In genomic region chr9:39014805-39015123, GRCh38 we compare ENCODE assay signal across 8 cellular contexts.
DNase-seq lines count a peak whose midpoint lies in the region; ATAC-seq, FAIRE-seq and TF ChIP-seq lines count a peak whose summit lies in the region.
"Not testable (repeated sequence)": the region's sequence is repeated elsewhere in the genome, so short reads cannot be mapped to it uniquely, and the experiment has no call there.

No MANE protein-coding gene starts in this region.

- not testable (repeated sequence) for H3K14ac ChIP-seq in trophoblast cell (ENCODE audit: low read length)

- H2BK5ac ChIP-seq in trophoblast cell (ENCODE audit: low read depth, low read length, poor library complexity) = not testable (repeated sequence)

- H3K4me3 Mint-ChIP-seq in activated T-helper 17 cell treated with anti-CD3 and anti-CD28 coated beads, Interleukin-2, amount 50 U/mL, for 72 hours = not testable (repeated sequence)

- not testable (repeated sequence) for H2AFZ ChIP-seq in HepG2 (ENCODE audit: low read length); trophoblast cell (ENCODE audit: insufficient read depth, low read length, poor library complexity)

- DNase-seq in A549 (ENCODE audit: low read depth in 1 of 2, low spot score in 1 of 2) (peak in 1 of 2 experiments; percentile 23), epithelial cell of esophagus (ENCODE audit: low read depth) (peak; percentile 15), trophoblast cell (peak; percentile 12 to 42)
- DNase-seq in foreskin keratinocyte; HepG2 (ENCODE audit: low spot score); mucosa of descending colon; upper lobe of left lung: not testable (repeated sequence)

- H3K27ac Mint-ChIP-seq in activated T-helper 17 cell treated with anti-CD3 and anti-CD28 coated beads, Interleukin-2, amount 50 U/mL, for 72 hours = not testable (repeated sequence)

- CTCF ChIA-PET in A549 (lab: Yijun Ruan, JAX); HepG2 (lab: Yijun Ruan, JAX; ENCODE audit: low intra/inter-chr PET ratio, low total read pairs): not testable (repeated sequence)

- H3K4me3 ChIP-seq in A549; epithelial cell of esophagus (ENCODE audit: low read length); HepG2 (replicated peaks in 1 of 3; ENCODE audit: insufficient read depth in 1 of 3, low read depth in 2 of 3, low read length in 3 of 3); mucosa of descending colon; trophoblast cell (ENCODE audit: low read depth, low read length); upper lobe of left lung: not testable (repeated sequence)

- H2BK120ac ChIP-seq in trophoblast cell (ENCODE audit: insufficient read depth, low read length, poor library complexity) = not testable (repeated sequence)

- not testable (repeated sequence) for H3K36me3 ChIP-seq in HepG2 (replicated peaks in 1 of 2; ENCODE audit: control insufficient read depth in 1 of 2, insufficient read depth in 2 of 2, low read length in 2 of 2); mucosa of descending colon (ENCODE audit: low read depth); trophoblast cell (ENCODE audit: control insufficient read depth in 1 of 2, insufficient read depth in 2 of 2, low read length in 2 of 2); upper lobe of left lung

- H3K79me1 ChIP-seq in trophoblast cell (ENCODE audit: low read length) = not testable (repeated sequence)

- peak overlapping the region in 1 of 2 experiments; percentile 56; a peak in 1 of 6 replicates for H3K27ac ChIP-seq in A549
- H3K27ac ChIP-seq in foreskin keratinocyte; HepG2 (ENCODE audit: extremely low read length, insufficient read depth, low read length); trophoblast cell (ENCODE audit: low read depth, low read length); upper lobe of left lung: not testable (repeated sequence)

- not testable (repeated sequence) for H4K20me1 ChIP-seq in HepG2 (ENCODE audit: insufficient read depth, low read length)

- POLR2A ChIA-PET in A549 (lab: Yijun Ruan, JAX); HepG2 (lab: Yijun Ruan, JAX): not testable (repeated sequence)

- not testable (repeated sequence) for H2AK5ac ChIP-seq in trophoblast cell (ENCODE audit: low read length)

- not testable (repeated sequence) for H3K79me2 ChIP-seq in HepG2 (ENCODE audit: insufficient read depth, low read length); trophoblast cell (ENCODE audit: control insufficient read depth, insufficient read depth, low read length, poor library complexity)

- H3K4me1 ChIP-seq in A549; foreskin keratinocyte; HepG2 (ENCODE audit: insufficient read depth, low read length); mucosa of descending colon (ENCODE audit: low read depth); trophoblast cell (ENCODE audit: control insufficient read depth in 1 of 2, insufficient read depth in 2 of 2, low read length in 2 of 2); upper lobe of left lung: not testable (repeated sequence)

- FAIRE-seq in A549 (lab: Jason Lieb, UNC); HepG2 (lab: Jason Lieb, UNC): not testable (repeated sequence)

- not testable (repeated sequence) for H3K23ac ChIP-seq in trophoblast cell (ENCODE audit: low read length)

- H4K91ac ChIP-seq in trophoblast cell (ENCODE audit: low read depth, low read length) = not testable (repeated sequence)

- not testable (repeated sequence) for H3K4me1 Mint-ChIP-seq in activated T-helper 17 cell treated with anti-CD3 and anti-CD28 coated beads, Interleukin-2, amount 50 U/mL, for 72 hours

- not testable (repeated sequence) for H3K9me3 ChIP-seq in A549; HepG2 (ENCODE audit: low read length); mucosa of descending colon; trophoblast cell (ENCODE audit: insufficient read depth, low read depth, low read length); upper lobe of left lung

- H3K36me3 Mint-ChIP-seq in activated T-helper 17 cell treated with anti-CD3 and anti-CD28 coated beads, Interleukin-2, amount 50 U/mL, for 72 hours (ENCODE audit: low read depth) = not testable (repeated sequence)

- not testable (repeated sequence) for H4K12ac ChIP-seq in trophoblast cell (ENCODE audit: low read depth, low read length)

- not testable (repeated sequence) for H4K8ac ChIP-seq in trophoblast cell (ENCODE audit: low read depth, low read length)

- H3K27me3 Mint-ChIP-seq in activated T-helper 17 cell treated with anti-CD3 and anti-CD28 coated beads, Interleukin-2, amount 50 U/mL, for 72 hours = not testable (repeated sequence)

- H3K9ac ChIP-seq in HepG2 (ENCODE audit: insufficient read depth, low read depth, low read length); trophoblast cell (ENCODE audit: low read length): not testable (repeated sequence)

- H3K4me2 ChIP-seq in A549; HepG2 (ENCODE audit: low read depth, low read length); trophoblast cell (ENCODE audit: low read length): not testable (repeated sequence)

- not testable (repeated sequence) for TF ChIP-seq CTCF in A549 (IDR thresholded peaks at IDR 0.05); epithelial cell of esophagus (IDR thresholded peaks at IDR 0.05; ENCODE audit: insufficient read depth, low read depth, low read length, missing control alignments); foreskin keratinocyte (conservative IDR thresholded peaks at IDR 0.05); HepG2 (CRISPR knock-in tag; IDR thresholded peaks at IDR 0.05); mucosa of descending colon (IDR thresholded peaks at IDR 0.05); upper lobe of left lung (IDR thresholded peaks at IDR 0.05)

- peak; percentile 85 to 86 for ATAC-seq in A549
- ATAC-seq in activated T-helper 17 cell treated with anti-CD3 and anti-CD28 coated beads, Interleukin-2, amount 50 U/mL, for 72 hours (replicated peaks) = peak; percentile 28
- peak; percentile 14 for ATAC-seq in foreskin keratinocyte
- ATAC-seq in HepG2 = peak; percentile 50; the same call in 2 of the 3 replicates
- peak; percentile 52 for ATAC-seq in mucosa of descending colon
- peak; percentile 36 to 54 for ATAC-seq in upper lobe of left lung (ENCODE audit: low FRiP score in 2 of 2)

- not testable (repeated sequence) for H3K18ac ChIP-seq in trophoblast cell (ENCODE audit: low read length)

- TF ChIP-seq RAD21 in A549 (conservative IDR thresholded peaks at IDR 0.05 in 1 of 2, IDR thresholded peaks at IDR 0.05 in 1 of 2); HepG2 (CRISPR knock-in tag; IDR thresholded peaks at IDR 0.05): not testable (repeated sequence)

- in situ Hi-C loops in HepG2 (cut with HindIII; ENCODE audit: extremely low pct_ligation_motif_present, low pct_unique_long_range_greater_than_20kb) = not testable (repeated sequence)

- not testable (repeated sequence) for TF ChIP-seq POLR2A in A549 (IDR thresholded peaks at IDR 0.05; ENCODE audit: low read length); HepG2 (IDR thresholded peaks at IDR 0.05; ENCODE audit: insufficient read depth in 1 of 2, low read depth in 2 of 2, low read length in 2 of 2); upper lobe of left lung (IDR thresholded peaks at IDR 0.05)

- TF ChIP-seq EP300 in A549 (IDR thresholded peaks at IDR 0.05); HepG2 (IDR thresholded peaks at IDR 0.05; ENCODE audit: low read depth in 2 of 2, low read length in 2 of 2); HepG2 (CRISPR knock-in tag; IDR thresholded peaks at IDR 0.05; ENCODE audit: borderline replicate concordance); upper lobe of left lung (IDR thresholded peaks at IDR 0.05): not testable (repeated sequence)

- BruUV-seq in HepG2 (replicated peaks; lab: Mats Ljungman, UMichigan) = not testable (repeated sequence)

- not testable (repeated sequence) for H3K4ac ChIP-seq in trophoblast cell (ENCODE audit: low read depth, low read length)

- H3K27me3 ChIP-seq in foreskin keratinocyte; HepG2 (ENCODE audit: control insufficient read depth in 1 of 2, insufficient read depth in 2 of 2, low read length in 2 of 2); trophoblast cell (ENCODE audit: insufficient read depth, low read length); upper lobe of left lung: not testable (repeated sequence)

- not testable (repeated sequence) for H2BK12ac ChIP-seq in trophoblast cell (ENCODE audit: low read length)

- not testable (repeated sequence) for H3K9me3 Mint-ChIP-seq in activated T-helper 17 cell treated with anti-CD3 and anti-CD28 coated beads, Interleukin-2, amount 50 U/mL, for 72 hours

- intact Hi-C loops in HepG2 (cut with micrococcal nuclease; ENCODE audit: unreplicated experiment); mucosa of descending colon (cut with DNase I, micrococcal nuclease): not testable (repeated sequence)

Comparison
In these comparisons a context has a peak if more than half of its experiments do, and no peak if none do; other contexts are left out.
1. ATAC-seq: peak in every context shown above with its lines; median percentile 86 in A549; 52 in mucosa of descending colon; 50 in HepG2; 45 in upper lobe of left lung; 28 in activated T-helper 17 cell treated with anti-CD3 and anti-CD28 coated beads, Interleukin-2, amount 50 U/mL, for 72 hours; 14 in foreskin keratinocyte.